8 cellular contexts compared by ENCODE assay signal in genomic region chrX:48569958-48570357, GRCh38.
DNase-seq lines count a peak whose midpoint lies in the region; ATAC-seq and TF ChIP-seq lines count a peak whose summit lies in the region.
"Had no signal": no experiment of that assay in that cellular context is flagged by ENCODE, and none has a peak within 500 bp of the region (broad histone marks: within the 10 kb centered on the region; RNA-seq: fewer than 3 reads in every experiment).

No MANE protein-coding gene starts in this region.

- ATAC-seq in GM21825 (IDR thresholded peaks at IDR 0.05; ENCODE audit: unreplicated experiment) = peak; percentile 41

- peak; percentile 38 for DNase-seq in GM13977 (ENCODE audit: low spot score)
- DNase-seq in NCI-H226 = peak; percentile 53
- peak; percentile 40 for DNase-seq in fibroblast of peridontal ligament (ENCODE audit: extremely low read depth)
- no peak for DNase-seq in NK-92 treated with Interleukin-12 subunit alpha and Interleukin-12 subunit beta, amount 100 ng/mL, for 24 hours (lab: John Stamatoyannopoulos, UW)
- no peak for DNase-seq in stimulated activated CD4-positive, alpha-beta T cell treated with anti-CD3 and anti-CD28 coated beads, Interleukin-15, amount 100 ng/mL, for 24 hours
- no peak for DNase-seq in stimulated activated CD4-positive, alpha-beta T cell treated with anti-CD3 and anti-CD28 coated beads, Interleukin-4, amount 100 ng/mL, for 1 hour
- DNase-seq: mesendoderm had no signal

- no peak for TF ChIP-seq CTCF in GM13977 (IDR thresholded peaks at IDR 0.05; ENCODE audit: extremely low read depth, insufficient read depth, missing control alignments)

- in situ Hi-C loops in GM13977 (cut with MboI; ENCODE audit: low pct_unique_long_range_greater_than_20kb, low sequenced_read_pairs, unreplicated experiment) = no loop called here

Comparison
In these comparisons a context has a peak if more than half of its experiments do, and no peak if none do; other contexts are left out.
1. DNase-seq: peak in GM13977 (single experiment), NCI-H226 (single experiment) and fibroblast of peridontal ligament (single experiment); none in NK-92 treated with Interleukin-12 subunit alpha and Interleukin-12 subunit beta, amount 100 ng/mL, for 24 hours (single experiment), stimulated activated CD4-positive, alpha-beta T cell treated with anti-CD3 and anti-CD28 coated beads, Interleukin-15, amount 100 ng/mL, for 24 hours (single experiment) and stimulated activated CD4-positive, alpha-beta T cell treated with anti-CD3 and anti-CD28 coated beads, Interleukin-4, amount 100 ng/mL, for 1 hour (single experiment).